In genomic region chr5:757346-757930, GRCh38 we compare ENCODE assay signal across 1 cellular context.
TF ChIP-seq lines count a peak whose summit lies in the region.

No MANE protein-coding gene starts in this region.

TF ChIP-seq in GM23338, 12 proteins besides CTCF, POLR2A, EP300 and RAD21 (continued from another document):
- TF ChIP-seq NANOG (IDR thresholded peaks at IDR 0.05; ENCODE audit: borderline replicate concordance) (no peak), ZNF331 (CRISPR knock-in tag; IDR thresholded peaks at IDR 0.05; ENCODE audit: low read depth) (no peak), JUNB (IDR thresholded peaks at IDR 0.05; ENCODE audit: unreplicated experiment) (no peak)
